In genomic region chr17:14553847-14554246, GRCh38 we compare ENCODE assay signal across 15 cellular contexts.
"Had no signal": no experiment of that assay in that cellular context is flagged by ENCODE, and none has a peak within 500 bp of the region (broad histone marks: within the 10 kb centered on the region; RNA-seq: fewer than 3 reads in every experiment).

No MANE protein-coding gene starts in this region.

- H3K27me3 ChIP-seq: pancreas, sigmoid colon, spleen had no signal

- H3K9me3 ChIP-seq: heart left ventricle, pancreas, sigmoid colon, spleen, stomach, thoracic aorta had no signal

- DNase-seq: activated CD4-positive, alpha-beta T cell treated with anti-CD3 and anti-CD28 coated beads for 48 hours; activated CD8-positive, alpha-beta memory T cell treated with anti-CD3 and anti-CD28 coated beads, Interleukin-2, amount 50 U/mL, for 4 hours; activated CD8-positive, alpha-beta T cell treated with anti-CD3 and anti-CD28 coated beads, Interleukin-2, amount 10 ng/mL, durations not matched to agents 7 days and 5 days; activated naive CD8-positive, alpha-beta T cell treated with anti-CD3 and anti-CD28 coated beads for 36 hours; amygdala; effector memory CD8-positive, alpha-beta T cell; heart left ventricle; left colon; pancreas; sigmoid colon; spleen; stomach; T-helper 17 cell had no signal

- H3K27ac ChIP-seq: heart left ventricle, pancreas, sigmoid colon, spleen, stomach, thoracic aorta had no signal

- H3K36me3 ChIP-seq: heart left ventricle, pancreas, sigmoid colon, spleen, stomach, thoracic aorta had no signal

- ATAC-seq: activated CD8-positive, alpha-beta T cell treated with anti-CD3 and anti-CD28 coated beads, Interleukin-2, amount 10 ng/mL, durations not matched to agents 7 days and 5 days; effector memory CD8-positive, alpha-beta T cell; heart left ventricle; left colon; pancreas; T-helper 17 cell had no signal

- H3K4me1 ChIP-seq: heart left ventricle, pancreas, sigmoid colon, spleen, stomach had no signal

- FAIRE-seq: frontal cortex, pancreas had no signal

- H3K4me3 ChIP-seq: heart left ventricle, pancreas, sigmoid colon, spleen, stomach, thoracic aorta had no signal
